8 cellular contexts compared by ENCODE assay signal in genomic region chr5:35777358-35778087, GRCh38.
DNase-seq lines count a peak whose midpoint lies in the region; ATAC-seq and TF ChIP-seq lines count a peak whose summit lies in the region.

No MANE protein-coding gene starts in this region.

- H3K9me3 ChIP-seq in DOHH2 (ENCODE audit: control insufficient read depth, insufficient read depth, low read length) (no peaks in the 10 kb centered on the region), liver (ENCODE audit: control insufficient read depth in 4 of 4, low read length in 3 of 4) (no peaks in the 10 kb centered on the region)

- no peaks in the 10 kb centered on the region for H3F3A ChIP-seq in DOHH2 (ENCODE audit: control insufficient read depth, insufficient read depth)

- ATAC-seq in HG03280 (IDR thresholded peaks at IDR 0.05; ENCODE audit: unreplicated experiment) = peak; percentile 60
- no peak for ATAC-seq in HG03460 (IDR thresholded peaks at IDR 0.05; ENCODE audit: unreplicated experiment)

- H3K27ac ChIP-seq in DOHH2 (ENCODE audit: low read depth, low read length) (no peak overlapping the region), liver (ENCODE audit: low read depth in 1 of 2, low read length in 2 of 2) (no peak overlapping the region)

- peak; percentile 53 for DNase-seq in NCI-H510A treated with DMSO at 0.1 percent for 48 hours (lab: John Stamatoyannopoulos, UW)
- peak; percentile 50 for DNase-seq in activated CD4-positive, alpha-beta T cell treated with anti-CD3 and anti-CD28 coated beads for 1 hour
- DNase-seq in cerebellar cortex (ENCODE audit: low spot score) = peak; percentile 58
- DNase-seq in stimulated activated CD8-positive, alpha-beta memory T cell treated with anti-CD3 and anti-CD28 coated beads, Interleukin-12 subunit alpha, Interleukin-12 subunit beta, amount 100 ng/mL, for 1 hour (ENCODE audit: low read depth) = peak; percentile 67

- H3K9ac ChIP-seq in liver (ENCODE audit: low read depth in 1 of 2, low read length in 2 of 2) = no peak overlapping the region

- H3K27me3 ChIP-seq in DOHH2 (ENCODE audit: control insufficient read depth, low read length) = no peaks in the 10 kb centered on the region
- H3K27me3 ChIP-seq in liver (ENCODE audit: control insufficient read depth in 4 of 4, insufficient read depth in 4 of 4, low read length in 3 of 4) = no peaks in the 10 kb centered on the region

- H3K4me2 ChIP-seq in DOHH2 (ENCODE audit: low read length) = no peak overlapping the region

- peaks cover 27% of the 10 kb centered on the region for H3K4me1 ChIP-seq in DOHH2 (ENCODE audit: control insufficient read depth, low read length)
- H3K4me1 ChIP-seq in liver (ENCODE audit: control insufficient read depth in 4 of 4, insufficient read depth in 4 of 4, low read length in 3 of 4) = no peaks in the 10 kb centered on the region

- H3K9me2 ChIP-seq in DOHH2 (replicated peaks; ENCODE audit: control insufficient read depth, low read length) = no peaks in the 10 kb centered on the region

- no peaks in the 10 kb centered on the region for H3K36me3 ChIP-seq in DOHH2 (ENCODE audit: control insufficient read depth, low read length)
- no peaks in the 10 kb centered on the region for H3K36me3 ChIP-seq in liver (ENCODE audit: control insufficient read depth in 4 of 4, insufficient read depth in 3 of 4, low read depth in 1 of 4, low read length in 3 of 4)

- H3K79me2 ChIP-seq in DOHH2 (ENCODE audit: control insufficient read depth, low read length) = no peaks in the 10 kb centered on the region

- TF ChIP-seq RAD21 in liver (IDR thresholded peaks at IDR 0.05) = peak; percentile 75 to 83

- peak; percentile 58 for TF ChIP-seq CTCF in DOHH2 (IDR thresholded peaks at IDR 0.05; ENCODE audit: low read depth, low read length, poor library complexity, severe bottlenecking)
- TF ChIP-seq CTCF in liver (IDR thresholded peaks at IDR 0.05; ENCODE audit: low read depth, low read length, missing input control) = peak; percentile 51

- no peaks in the 10 kb centered on the region for H4K20me1 ChIP-seq in DOHH2 (ENCODE audit: control insufficient read depth, insufficient read depth, low read depth, low read length)

- H3K4me3 ChIP-seq in DOHH2 (ENCODE audit: low read length) (no peak overlapping the region), liver (ENCODE audit: low read depth in 1 of 3, low read length in 3 of 3) (no peak overlapping the region)

- WGBS in liver = 32% methylated on average over 9 of the region's 9 CpGs

TF ChIP-seq in liver, 16 proteins besides CTCF, POLR2A, EP300 and RAD21:
- no peak for TF ChIP-seq YY1 (IDR thresholded peaks at IDR 0.05)
- no peak for TF ChIP-seq SP1 (IDR thresholded peaks at IDR 0.05)
- no peak for TF ChIP-seq FOXA2 (IDR thresholded peaks at IDR 0.05)
- no peak for TF ChIP-seq MAX (IDR thresholded peaks at IDR 0.05)
- no peak for TF ChIP-seq TAF1 (conservative IDR thresholded peaks at IDR 0.05)
- TF ChIP-seq RXRA (IDR thresholded peaks at IDR 0.05) = no peak
- no peak for TF ChIP-seq REST (IDR thresholded peaks at IDR 0.05)
- TF ChIP-seq NR2F2 (IDR thresholded peaks at IDR 0.05) = no peak
- no peak for TF ChIP-seq HNF4A (conservative IDR thresholded peaks at IDR 0.05)
- no peak for TF ChIP-seq HNF4G (IDR thresholded peaks at IDR 0.05)
- TF ChIP-seq FOXA1 (IDR thresholded peaks at IDR 0.05) = no peak
- TF ChIP-seq JUND (IDR thresholded peaks at IDR 0.05) = no peak
- TF ChIP-seq ATF3 (IDR thresholded peaks at IDR 0.05) = no peak
- TF ChIP-seq GABPA (IDR thresholded peaks at IDR 0.05 in 1 of 2, conservative IDR thresholded peaks at IDR 0.05 in 1 of 2) = no peak
